Comparison of ENCODE assay signal across 17 cellular contexts in the genomic region with DNA sequence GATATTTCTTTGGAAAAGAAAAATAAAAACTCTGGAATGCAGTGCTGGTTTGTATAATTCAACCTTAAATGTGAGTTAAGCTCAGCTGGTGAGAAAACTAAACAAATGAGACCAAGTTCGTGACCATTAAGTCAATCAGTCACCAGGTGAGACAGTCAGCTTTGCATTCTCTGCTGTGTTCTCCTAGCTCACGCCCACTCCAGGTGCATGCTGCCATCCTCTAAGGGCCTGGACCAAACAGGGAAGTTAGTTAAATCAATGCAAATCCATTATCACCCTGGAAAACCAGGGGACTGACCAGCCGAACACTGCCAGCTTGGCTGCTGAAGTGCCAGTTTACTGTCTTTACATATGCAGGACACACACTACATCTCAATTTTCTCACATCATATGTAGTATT. TPM values are rescaled to one million over a fixed set of nuclear protein-coding genes. Genes with fewer than 3 reads are reported as not detected.
DNase-seq lines count a peak whose midpoint lies in the region; TF ChIP-seq lines count a peak whose summit lies in the region.
"Had no signal": no experiment of that assay in that cellular context is flagged by ENCODE, and none has a peak within 500 bp of the region (broad histone marks: within the 10 kb centered on the region; RNA-seq: fewer than 3 reads in every experiment).

No MANE protein-coding gene starts in this region.

- H3K27ac ChIP-seq in esophagus muscularis mucosa (replicated peaks in 1 of 4): peak overlapping the region in 3 of 4 donors; percentile 1 to 93 (median 44)
- H3K27ac ChIP-seq: SJCRH30 had no signal

- peaks cover 3% of the 10 kb centered on the region for H3K36me3 ChIP-seq in H7 (replicated peaks; ENCODE audit: control insufficient read depth, insufficient read depth, low read length)
- no peaks in the 10 kb centered on the region for H3K36me3 ChIP-seq in esophagus muscularis mucosa

- TF ChIP-seq CTCF in esophagus muscularis mucosa (IDR thresholded peaks at IDR 0.05) (no peak), lower leg skin (IDR thresholded peaks at IDR 0.05) (no peak)

- no peaks in the 10 kb centered on the region for H3K9me3 ChIP-seq in esophagus muscularis mucosa
- H3K9me3 ChIP-seq: SJCRH30 had no signal

- DNase-seq in DMS53 (lab: John Stamatoyannopoulos, UW) (peak; percentile 44), DMS53 treated with DMSO at 0.1 percent for 48 hours (lab: John Stamatoyannopoulos, UW; ENCODE audit: unreplicated experiment) (no peak), H7 (peak; percentile 22), NCI-H748 (lab: John Stamatoyannopoulos, UW; ENCODE audit: unreplicated experiment) (peak; percentile 91), esophagus muscularis mucosa (ENCODE audit: extremely low spot score) (no peak), lower leg skin (ENCODE audit: low spot score in 2 of 2) (no peak), Kasumi-1 (lab: John Stamatoyannopoulos, UW) (no peak)
- no peak for DNase-seq in activated naive CD4-positive, alpha-beta T cell (lab: John Stamatoyannopoulos, UW)
- DNase-seq: 8988T, C1 segment of cervical spinal cord, DMS79, KBM-7, NCI-H1092, NCI-H2227 treated with DMSO at 0.1 percent for 48 hours, OCI-M1, RPMI8226, SJCRH30 had no signal

- intact Hi-C loops in esophagus muscularis mucosa (cut with DNase I) (no loop called here), lower leg skin (cut with DNase I; ENCODE audit: low total_unique reads) (no loop called here)

- 67% methylated on average over 3 of the region's 3 CpGs for WGBS in esophagus muscularis mucosa
- WGBS in lower leg skin, 2 donors: 96 to 99% methylated on average over 3 of the region's 3 CpGs

- TF ChIP-seq POLR2A in esophagus muscularis mucosa (IDR thresholded peaks at IDR 0.05; ENCODE audit: low read depth) (no peak), lower leg skin (IDR thresholded peaks at IDR 0.05) (no peak)

- H3K27me3 ChIP-seq in H7 (ENCODE audit: control insufficient read depth, insufficient read depth, low read length): no peaks in the 10 kb centered on the region
- no peaks in the 10 kb centered on the region for H3K27me3 ChIP-seq in esophagus muscularis mucosa
- H3K27me3 ChIP-seq: SJCRH30 had no signal

- H3K4me1 ChIP-seq in esophagus muscularis mucosa: peaks cover 0 to 47% (median 38%) of the 10 kb centered on the region in 4 donors
- H3K4me1 ChIP-seq: SJCRH30 had no signal

- no peak overlapping the region for H3K4me3 ChIP-seq in H7 (ENCODE audit: insufficient read depth, low read depth, low read length)
- no peak overlapping the region for H3K4me3 ChIP-seq in esophagus muscularis mucosa
- no peak overlapping the region for H3K4me3 ChIP-seq in lower leg skin (ENCODE audit: low read depth, poor library complexity, severe bottlenecking)
- H3K4me3 ChIP-seq: SJCRH30 had no signal

- no peak for TF ChIP-seq EP300 in esophagus muscularis mucosa (IDR thresholded peaks at IDR 0.05)

RNA-seq across cellular contexts. Expression of a gene that starts 7.2 kb away (rescaled TPM):
- total RNA-seq in H7 (2014; rRNA removed; shearing (Covaris generic)): 45.5 and 48.9 TPM in 2 replicates
- total RNA-seq in esophagus muscularis mucosa (100 to 1,000 TPM; 111 to 181 (median 118) TPM), lower leg skin (10 to 100 TPM; 22.3 to 31.2 (median 30.3) TPM)

Comparison
In these comparisons a context has a peak if more than half of its experiments do, and no peak if none do; other contexts are left out.
1. DNase-seq: peak in DMS53 (single experiment), H7 (single experiment) and NCI-H748 (single experiment); none in DMS53 treated with DMSO at 0.1 percent for 48 hours (single experiment), esophagus muscularis mucosa (single experiment), activated naive CD4-positive, alpha-beta T cell (0 of 4), lower leg skin (0 of 2) and Kasumi-1 (0 of 2).